In genomic region chr15:91302588-91303439, GRCh38 we compare ENCODE assay signal across 1 cellular context.
TF ChIP-seq lines count a peak whose summit lies in the region.

No MANE protein-coding gene starts in this region.

TF ChIP-seq in GM23338, 12 proteins besides CTCF, POLR2A, EP300 and RAD21 (continued from another document):
- no peak for TF ChIP-seq ZNF114 (CRISPR knock-in tag; IDR thresholded peaks at IDR 0.05)
- no peak for TF ChIP-seq ZNF331 (CRISPR knock-in tag; IDR thresholded peaks at IDR 0.05; ENCODE audit: low read depth)
- no peak for TF ChIP-seq STAT1 (IDR thresholded peaks at IDR 0.05; ENCODE audit: unreplicated experiment)
- TF ChIP-seq EZH2 (IDR thresholded peaks at IDR 0.05; ENCODE audit: low read depth, unreplicated experiment): no peak
- no peak for TF ChIP-seq CREB1 (CRISPR knock-in tag; IDR thresholded peaks at IDR 0.05; ENCODE audit: low read depth)
- TF ChIP-seq NANOG (IDR thresholded peaks at IDR 0.05; ENCODE audit: borderline replicate concordance): no peak
- no peak for TF ChIP-seq REST (IDR thresholded peaks at IDR 0.05; ENCODE audit: unreplicated experiment)
- no peak for TF ChIP-seq EZH2phosphoT487 (IDR thresholded peaks at IDR 0.05; ENCODE audit: unreplicated experiment)
- no peak for TF ChIP-seq POLR2AphosphoS5 (IDR thresholded peaks at IDR 0.05; ENCODE audit: low read depth)
